In the genomic region with DNA sequence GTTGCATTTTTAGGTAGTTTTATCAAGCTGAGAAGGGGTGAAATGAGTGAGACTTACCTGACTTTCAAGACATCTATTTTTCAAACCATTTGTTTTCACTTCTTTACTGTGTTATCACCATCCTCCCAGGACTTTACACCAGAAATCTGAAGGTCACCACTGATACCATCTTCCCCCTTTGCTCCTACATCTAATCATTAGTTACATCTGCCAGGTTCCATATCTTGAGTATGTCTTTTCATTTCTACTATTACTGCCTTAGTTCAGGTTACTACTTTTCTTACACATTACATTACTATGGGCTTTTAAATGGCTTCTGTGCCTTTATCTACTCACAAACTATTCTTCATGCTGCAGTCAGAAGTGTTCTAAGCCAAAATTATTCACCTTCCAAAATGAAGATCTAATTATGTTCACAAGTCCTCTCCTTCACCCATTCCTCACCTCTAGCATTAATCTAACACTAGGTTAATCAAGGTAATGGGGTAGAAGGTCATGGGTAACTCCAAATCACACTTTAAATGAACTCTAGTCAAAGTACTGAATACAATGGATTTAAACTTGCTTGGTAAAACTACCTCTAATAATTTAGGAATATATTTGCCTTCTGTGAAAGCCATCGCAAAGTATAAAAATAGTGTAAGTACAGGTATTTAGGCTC, we compare ENCODE assay signal across 9 cellular contexts. TPM values are rescaled to one million over a fixed set of nuclear protein-coding genes. Genes with fewer than 3 reads are reported as not detected.
DNase-seq lines count a peak whose midpoint lies in the region; ATAC-seq, FAIRE-seq and TF ChIP-seq lines count a peak whose summit lies in the region.
"Had no signal": no experiment of that assay in that cellular context is flagged by ENCODE, and none has a peak within 500 bp of the region (broad histone marks: within the 10 kb centered on the region; RNA-seq: fewer than 3 reads in every experiment).

No MANE protein-coding gene starts in this region.

- FAIRE-seq in kidney (lab: Jason Lieb, UNC): no peak

- H3K27ac Mint-ChIP-seq in activated naive CD4-positive, alpha-beta T cell treated with anti-CD3 and anti-CD28 coated beads for 36 hours: no peak overlapping the region
- H3K27ac Mint-ChIP-seq in activated T-helper 17 cell treated with anti-CD3 and anti-CD28 coated beads, Interleukin-2, amount 50 U/mL, for 72 hours: no peak overlapping the region

- H3K4me3 Mint-ChIP-seq in activated naive CD4-positive, alpha-beta T cell treated with anti-CD3 and anti-CD28 coated beads for 36 hours: peak overlapping the region; percentile 9
- peak overlapping the region; percentile 100 for H3K4me3 Mint-ChIP-seq in activated T-helper 17 cell treated with anti-CD3 and anti-CD28 coated beads, Interleukin-2, amount 50 U/mL, for 72 hours

- no peaks in the 10 kb centered on the region for H3K27me3 ChIP-seq in thyroid gland

- TF ChIP-seq POLR2A in thyroid gland (IDR thresholded peaks at IDR 0.05): no peak

- DNase-seq in activated naive CD4-positive, alpha-beta T cell treated with anti-CD3 and anti-CD28 coated beads for 36 hours: no peak
- DNase-seq in activated naive CD4-positive, alpha-beta T cell treated with Interleukin-2 at 50 U/mL for 16 hours: no peak
- DNase-seq in kidney (no peak), thyroid gland (no peak), GM10266 (ENCODE audit: extremely low spot score) (no peak), pons (ENCODE audit: low spot score) (no peak)

- TF ChIP-seq CTCF in kidney (IDR thresholded peaks at IDR 0.05; ENCODE audit: borderline replicate concordance, extremely low read depth, insufficient read depth) (no peak), thyroid gland (IDR thresholded peaks at IDR 0.05) (no peak), GM10266 (IDR thresholded peaks at IDR 0.05; ENCODE audit: control insufficient read depth, insufficient read depth, low read depth, missing control alignments) (no peak)

- H3K27ac ChIP-seq in kidney (ENCODE audit: low read depth in 2 of 2, low read length in 2 of 2): no peak overlapping the region
- H3K27ac ChIP-seq in thyroid gland: peak overlapping the region in 2 of 3 donors; percentile 99 to 100

- H3K36me3 Mint-ChIP-seq in activated naive CD4-positive, alpha-beta T cell treated with anti-CD3 and anti-CD28 coated beads for 36 hours (ENCODE audit: low read depth): no peaks in the 10 kb centered on the region
- peaks cover 5% of the 10 kb centered on the region for H3K36me3 Mint-ChIP-seq in activated T-helper 17 cell treated with anti-CD3 and anti-CD28 coated beads, Interleukin-2, amount 50 U/mL, for 72 hours (ENCODE audit: low read depth)

- H3K4me1 Mint-ChIP-seq in activated naive CD4-positive, alpha-beta T cell treated with anti-CD3 and anti-CD28 coated beads for 36 hours (ENCODE audit: low read depth): peaks cover 37% of the 10 kb centered on the region
- H3K4me1 Mint-ChIP-seq in activated T-helper 17 cell treated with anti-CD3 and anti-CD28 coated beads, Interleukin-2, amount 50 U/mL, for 72 hours: peaks cover 11% of the 10 kb centered on the region

- no peaks in the 10 kb centered on the region for H3K9me3 Mint-ChIP-seq in activated naive CD4-positive, alpha-beta T cell treated with anti-CD3 and anti-CD28 coated beads for 36 hours
- no peaks in the 10 kb centered on the region for H3K9me3 Mint-ChIP-seq in activated T-helper 17 cell treated with anti-CD3 and anti-CD28 coated beads, Interleukin-2, amount 50 U/mL, for 72 hours
- H3K9me3 Mint-ChIP-seq: IgD-negative memory B cell had no signal

- CTCF ChIA-PET in activated naive CD4-positive, alpha-beta T cell treated with anti-CD3 and anti-CD28 coated beads for 36 hours (lab: Charles Lee): interaction anchor here (3.1 to 3.7 kb wide), 2 partner anchors 16 to 281 kb away, joined by 20 to 24 read pairs; no protein-coding TSS in a partner anchor

- H3K9me3 ChIP-seq in kidney (ENCODE audit: control insufficient read depth in 1 of 2, low read length in 2 of 2) (no peaks in the 10 kb centered on the region), thyroid gland (no peaks in the 10 kb centered on the region)

- 55 to 67% methylated on average over 1 of the region's 1 CpG for WGBS in thyroid gland, 2 donors

- H3K4me1 ChIP-seq in kidney (ENCODE audit: control insufficient read depth in 1 of 2, insufficient read depth in 1 of 2, low read depth in 1 of 2, low read length in 2 of 2) (peaks cover 9 to 13% of the 10 kb centered on the region in 2 donors), thyroid gland (peaks cover 23% of the 10 kb centered on the region in 2 donors)

- no peaks in the 10 kb centered on the region for H3K36me3 ChIP-seq in kidney (ENCODE audit: control insufficient read depth in 1 of 2, insufficient read depth in 2 of 2, low read length in 2 of 2)
- H3K36me3 ChIP-seq in thyroid gland: no peaks in the 10 kb centered on the region

- H3K4me3 ChIP-seq in kidney (ENCODE audit: low read length in 2 of 2) (peak overlapping the region; percentile 82 to 85), thyroid gland (replicated peaks in 1 of 3) (peak overlapping the region in 2 of 3 donors; percentile 0 to 84)

- intact Hi-C loops in activated naive CD4-positive, alpha-beta T cell treated with anti-CD3 and anti-CD28 coated beads for 36 hours (cut with micrococcal nuclease): loop anchor here (2.0 to 5.0 kb wide), 5 partner anchors 203 to 774 kb away; partner anchors contain the start of genes DNAJC25, SLC31A2 and SUSD1
- intact Hi-C loops in kidney (cut with DNase I): no loop called here
- intact Hi-C loops in thyroid gland (cut with DNase I): loop anchor here (10.0 kb wide), 1 partner anchor 107 kb away; the partner anchor contains the start of gene KIAA1958

- H3K9ac ChIP-seq in kidney (ENCODE audit: low read length in 2 of 2): peak overlapping the region; percentile 1 to 96

- ATAC-seq in activated T-helper 17 cell treated with anti-CD3 and anti-CD28 coated beads, Interleukin-2, amount 50 U/mL, for 72 hours (replicated peaks): no peak
- no peak for ATAC-seq in GM18909 (IDR thresholded peaks at IDR 0.05; ENCODE audit: poor library complexity, unreplicated experiment)

- no peaks in the 10 kb centered on the region for H3K27me3 Mint-ChIP-seq in activated naive CD4-positive, alpha-beta T cell treated with anti-CD3 and anti-CD28 coated beads for 36 hours (ENCODE audit: low read depth)
- no peaks in the 10 kb centered on the region for H3K27me3 Mint-ChIP-seq in activated T-helper 17 cell treated with anti-CD3 and anti-CD28 coated beads, Interleukin-2, amount 50 U/mL, for 72 hours
- H3K27me3 Mint-ChIP-seq: IgD-negative memory B cell had no signal

RNA-seq across cellular contexts. Expression of gene HSDL2, which starts 2.1 kb away (rescaled TPM):
- 10 to 100 TPM; 25.9 to 28.5 TPM for total RNA-seq in activated naive CD4-positive, alpha-beta T cell treated with anti-CD3 and anti-CD28 coated beads for 36 hours
- 10 to 100 TPM; 23.4 to 38.1 TPM for total RNA-seq in activated T-helper 17 cell treated with anti-CD3 and anti-CD28 coated beads, Interleukin-2, amount 50 U/mL, for 72 hours
- total RNA-seq in kidney (30.2 TPM), thyroid gland (10 to 100 TPM; 37.8 to 54.8 (median 43.8) TPM)
- polyA plus RNA-seq in kidney (ENCODE audit: insufficient read depth, low read depth, low replicate concordance): 67.0 TPM

RNA-seq across cellular contexts. Expression of gene PTBP3, which starts 44.4 kb away (rescaled TPM):
- 10 to 100 TPM; 87.8 to 92.6 TPM for total RNA-seq in activated naive CD4-positive, alpha-beta T cell treated with anti-CD3 and anti-CD28 coated beads for 36 hours
- total RNA-seq in activated T-helper 17 cell treated with anti-CD3 and anti-CD28 coated beads, Interleukin-2, amount 50 U/mL, for 72 hours: 100 to 1,000 TPM in 1 of 2 donors, 10 to 100 TPM in 1; 83.5 to 117 TPM
- total RNA-seq in kidney: 86.6 TPM
- 14.0 TPM for polyA plus RNA-seq in kidney (ENCODE audit: insufficient read depth, low read depth, low replicate concordance)
- 10 to 100 TPM; 33.7 to 89.1 (median 42.4) TPM for total RNA-seq in thyroid gland

Comparison
In these comparisons a context has a peak if more than half of its experiments do, and no peak if none do; other contexts are left out.
1. H3K27ac ChIP-seq: peak in thyroid gland (2 of 3); none in kidney (0 of 2).